Comparison of ENCODE assay signal across 17 cellular contexts in genomic region chr11:122682464-122682863, GRCh38. TPM values are rescaled to one million over a fixed set of nuclear protein-coding genes. Genes with fewer than 3 reads are reported as not detected.
DNase-seq lines count a peak whose midpoint lies in the region; ATAC-seq and TF ChIP-seq lines count a peak whose summit lies in the region.
"Had no signal": no experiment of that assay in that cellular context is flagged by ENCODE, and none has a peak within 500 bp of the region (broad histone marks: within the 10 kb centered on the region; RNA-seq: fewer than 3 reads in every experiment).

No MANE protein-coding gene starts in this region.

- peaks cover 56% of the 10 kb centered on the region for H3K4me1 Mint-ChIP-seq in stimulated activated naive CD8-positive, alpha-beta T cell treated with anti-CD3 and anti-CD28 coated beads, Interleukin-15, Interleukin-2, amounts not matched to agents 100 ng/mL and 50 ng/mL, for 24 hours (ENCODE audit: low read depth)
- H3K4me1 Mint-ChIP-seq in stimulated activated naive CD8-positive, alpha-beta T cell treated with anti-CD3 and anti-CD28 coated beads, Interleukin-15, amount 100 ng/mL, for 72 hours, result peaks cover 62% of the 10 kb centered on the region
- peaks cover 6% of the 10 kb centered on the region; the same call in 2 of the 3 replicates for H3K4me1 Mint-ChIP-seq in GM23338

- H3K4me2 ChIP-seq in GM23338, result no peak overlapping the region
- H3K4me2 ChIP-seq in mesenchymal stem cell (ENCODE audit: low read length, poor library complexity, severe bottlenecking), result no peak overlapping the region

- ATAC-seq in stimulated activated naive CD8-positive, alpha-beta T cell treated with anti-CD3 and anti-CD28 coated beads, Interleukin-15, amount 100 ng/mL, for 72 hours, result no peak
- ATAC-seq in GM23338 (peak; percentile 75), HG03135 (IDR thresholded peaks at IDR 0.05; ENCODE audit: unreplicated experiment) (no peak), aorta (ENCODE audit: low FRiP score) (no peak), HG03108 (IDR thresholded peaks at IDR 0.05; ENCODE audit: unreplicated experiment) (no peak)

- H3K36me3 Mint-ChIP-seq in stimulated activated naive CD8-positive, alpha-beta T cell treated with anti-CD3 and anti-CD28 coated beads, Interleukin-15, Interleukin-2, amounts not matched to agents 100 ng/mL and 50 ng/mL, for 24 hours (ENCODE audit: low read depth), result peaks cover 20% of the 10 kb centered on the region
- H3K36me3 Mint-ChIP-seq in GM23338 (ENCODE audit: low read depth), result no peaks in the 10 kb centered on the region
- H3K36me3 Mint-ChIP-seq: IgD-negative memory B cell had no signal

- H3K9me2 ChIP-seq in GM23338 (ENCODE audit: insufficient read depth), result no peaks in the 10 kb centered on the region

- H3K18ac ChIP-seq in mesenchymal stem cell (ENCODE audit: low read depth in 1 of 2, low read length in 2 of 2), result no peak overlapping the region

- H2BK15ac ChIP-seq in mesenchymal stem cell (ENCODE audit: low read depth, poor library complexity, severe bottlenecking), result peak overlapping the region; percentile 38

- H2BK120ac ChIP-seq in mesenchymal stem cell (ENCODE audit: low read depth, low read length), result no peak overlapping the region

- DNase-seq in stimulated activated naive CD8-positive, alpha-beta T cell treated with anti-CD3 and anti-CD28 coated beads, Interleukin-15, amount 100 ng/mL, for 72 hours, result no peak
- DNase-seq in GM23338 (ENCODE audit: low spot score) (no peak), mesenchymal stem cell (no peak), retina (peak; percentile 33), aorta (no peak)
- DNase-seq: 8988T; Caco-2; CD4-positive, alpha-beta T cell; GF-D8; KBM-7 had no signal

- no peak overlapping the region for H4K91ac ChIP-seq in mesenchymal stem cell (ENCODE audit: low read length)

- no peaks in the 10 kb centered on the region for H3K9me3 Mint-ChIP-seq in stimulated activated naive CD8-positive, alpha-beta T cell treated with anti-CD3 and anti-CD28 coated beads, Interleukin-15, Interleukin-2, amounts not matched to agents 100 ng/mL and 50 ng/mL, for 24 hours
- no peaks in the 10 kb centered on the region for H3K9me3 Mint-ChIP-seq in stimulated activated naive CD8-positive, alpha-beta T cell treated with anti-CD3 and anti-CD28 coated beads, Interleukin-15, amount 100 ng/mL, for 72 hours
- H3K9me3 Mint-ChIP-seq in GM23338, result no peaks in the 10 kb centered on the region
- H3K9me3 Mint-ChIP-seq: CD4-positive, alpha-beta T cell; IgD-negative memory B cell had no signal

- H3K4me3 ChIP-seq in GM23338 (no peak overlapping the region), mesenchymal stem cell (ENCODE audit: insufficient read depth in 1 of 2, low read depth in 1 of 2, low read length in 2 of 2) (no peak overlapping the region), aorta (ENCODE audit: low read length in 2 of 2) (no peak overlapping the region)
- H3K4me3 ChIP-seq: HAP-1 had no signal

- no peaks in the 10 kb centered on the region for H4K20me1 ChIP-seq in GM23338 (replicated peaks; ENCODE audit: insufficient read depth)

- no peak overlapping the region for H3K9ac ChIP-seq in mesenchymal stem cell (ENCODE audit: low read length)

- no peak for TF ChIP-seq CTCF in GM23338 (conservative IDR thresholded peaks at IDR 0.05; ENCODE audit: low read depth in 2 of 2)

- H2AK5ac ChIP-seq in mesenchymal stem cell (ENCODE audit: low read length, severe bottlenecking), result peak overlapping the region; percentile 49

- H3K9me3 ChIP-seq in mesenchymal stem cell (ENCODE audit: control insufficient read depth, low read length) (no peaks in the 10 kb centered on the region), aorta (ENCODE audit: control insufficient read depth, low read length) (no peaks in the 10 kb centered on the region)
- H3K9me3 ChIP-seq: Caco-2, HAP-1 had no signal

- no peak overlapping the region for H2BK12ac ChIP-seq in mesenchymal stem cell (ENCODE audit: low read length in 2 of 2)

- H3K79me2 ChIP-seq in GM23338 (replicated peaks; ENCODE audit: insufficient read depth), result no peaks in the 10 kb centered on the region; the same call in 1 of the 2 replicates

- WGBS in mesenchymal stem cell, result no CpG with 5 or more reads among the region's 4 CpGs
- WGBS in aorta, 2 donors, result 56 to 70% methylated on average over 4 of the region's 4 CpGs

- no peaks in the 10 kb centered on the region for H3K36me3 ChIP-seq in GM23338 (ENCODE audit: insufficient read depth)
- H3K36me3 ChIP-seq in mesenchymal stem cell (ENCODE audit: control insufficient read depth in 1 of 2, insufficient read depth in 2 of 2, low read depth in 1 of 2, low read length in 2 of 2), result peaks cover 0 to 2% of the 10 kb centered on the region in 2 experiments
- H3K36me3 ChIP-seq in aorta (ENCODE audit: control insufficient read depth in 1 of 2, insufficient read depth in 2 of 2, low read length in 1 of 2), result no peaks in the 10 kb centered on the region
- H3K36me3 ChIP-seq: HAP-1 had no signal

- H4K8ac ChIP-seq in mesenchymal stem cell (ENCODE audit: low read length), result no peak overlapping the region

- H3K27ac Mint-ChIP-seq in stimulated activated naive CD8-positive, alpha-beta T cell treated with anti-CD3 and anti-CD28 coated beads, Interleukin-15, Interleukin-2, amounts not matched to agents 100 ng/mL and 50 ng/mL, for 24 hours, result peak overlapping the region; percentile 63
- no peak overlapping the region for H3K27ac Mint-ChIP-seq in stimulated activated naive CD8-positive, alpha-beta T cell treated with anti-CD3 and anti-CD28 coated beads, Interleukin-15, amount 100 ng/mL, for 72 hours
- H3K27ac Mint-ChIP-seq in GM23338, result no peak overlapping the region
- H3K27ac Mint-ChIP-seq: B cell; CD4-positive, alpha-beta T cell; IgD-negative memory B cell had no signal

- H2AFZ ChIP-seq in GM23338 (no peak overlapping the region), mesenchymal stem cell (ENCODE audit: low read depth, low read length) (no peak overlapping the region)

- H3K4me3 Mint-ChIP-seq in stimulated activated naive CD8-positive, alpha-beta T cell treated with anti-CD3 and anti-CD28 coated beads, Interleukin-15, Interleukin-2, amounts not matched to agents 100 ng/mL and 50 ng/mL, for 24 hours, result no peak overlapping the region
- H3K4me3 Mint-ChIP-seq in stimulated activated naive CD8-positive, alpha-beta T cell treated with anti-CD3 and anti-CD28 coated beads, Interleukin-15, amount 100 ng/mL, for 72 hours, result no peak overlapping the region
- H3K4me3 Mint-ChIP-seq in GM23338, result no peak overlapping the region
- H3K4me3 Mint-ChIP-seq: B cell; CD4-positive, alpha-beta T cell; IgD-negative memory B cell had no signal

- no peaks in the 10 kb centered on the region for H3F3A ChIP-seq in GM23338 (replicated peaks; ENCODE audit: low read depth)

- no peaks in the 10 kb centered on the region for H3K79me1 ChIP-seq in mesenchymal stem cell (replicated peaks; ENCODE audit: low read length, poor library complexity, severe bottlenecking)

- H3K4me1 ChIP-seq in GM23338 (ENCODE audit: insufficient read depth) (no peaks in the 10 kb centered on the region), mesenchymal stem cell (ENCODE audit: control insufficient read depth, insufficient read depth, low read depth, low read length) (peaks cover 23% of the 10 kb centered on the region), aorta (ENCODE audit: control insufficient read depth in 1 of 2, insufficient read depth in 2 of 2, low read length in 2 of 2) (no peaks in the 10 kb centered on the region)
- H3K4me1 ChIP-seq: Caco-2, HAP-1 had no signal

- no peaks in the 10 kb centered on the region for H3K27me3 Mint-ChIP-seq in stimulated activated naive CD8-positive, alpha-beta T cell treated with anti-CD3 and anti-CD28 coated beads, Interleukin-15, Interleukin-2, amounts not matched to agents 100 ng/mL and 50 ng/mL, for 24 hours
- H3K27me3 Mint-ChIP-seq in stimulated activated naive CD8-positive, alpha-beta T cell treated with anti-CD3 and anti-CD28 coated beads, Interleukin-15, amount 100 ng/mL, for 72 hours, result no peaks in the 10 kb centered on the region
- no peaks in the 10 kb centered on the region for H3K27me3 Mint-ChIP-seq in GM23338 (ENCODE audit: insufficient read depth, low read depth, poor library complexity)
- H3K27me3 Mint-ChIP-seq: B cell; CD4-positive, alpha-beta T cell; IgD-negative memory B cell had no signal

- H3K27ac ChIP-seq in GM23338 (ENCODE audit: low read depth), result no peak overlapping the region
- peak overlapping the region; percentile 4 for H3K27ac ChIP-seq in mesenchymal stem cell (ENCODE audit: low read length, poor library complexity, severe bottlenecking)
- no peak overlapping the region for H3K27ac ChIP-seq in aorta (ENCODE audit: low read depth in 1 of 2, low read length in 2 of 2)
- H3K27ac ChIP-seq: C4-2B had no signal

- H3K27me3 ChIP-seq in GM23338 (ENCODE audit: insufficient read depth), result no peaks in the 10 kb centered on the region
- no peaks in the 10 kb centered on the region for H3K27me3 ChIP-seq in mesenchymal stem cell (ENCODE audit: control insufficient read depth in 1 of 2, insufficient read depth in 1 of 2, low read length in 2 of 2)
- no peaks in the 10 kb centered on the region for H3K27me3 ChIP-seq in aorta (ENCODE audit: control insufficient read depth in 1 of 2, insufficient read depth in 2 of 2, low read length in 1 of 2)

- H3K4ac ChIP-seq in mesenchymal stem cell (ENCODE audit: low read depth in 1 of 2, low read length in 2 of 2), result peak overlapping the region in 1 of 2 experiments; percentile 45

- no peak overlapping the region for H2BK5ac ChIP-seq in mesenchymal stem cell (ENCODE audit: low read depth, low read length, poor library complexity, severe bottlenecking)

- intact Hi-C loops in aorta (cut with DNase I), result no loop called here

- no peak overlapping the region for H3K23ac ChIP-seq in mesenchymal stem cell (ENCODE audit: low read length in 2 of 2)

- no peak overlapping the region for H3K14ac ChIP-seq in mesenchymal stem cell (ENCODE audit: low read length in 2 of 2)

TF ChIP-seq in GM23338, 12 proteins besides CTCF, POLR2A, EP300 and RAD21 (continues in another document):
- no peak for TF ChIP-seq JUNB (IDR thresholded peaks at IDR 0.05; ENCODE audit: unreplicated experiment)
- no peak for TF ChIP-seq POLR2AphosphoS5 (IDR thresholded peaks at IDR 0.05; ENCODE audit: low read depth)
- TF ChIP-seq EZH2 (IDR thresholded peaks at IDR 0.05; ENCODE audit: low read depth, unreplicated experiment), result no peak
- no peak for TF ChIP-seq STAT1 (IDR thresholded peaks at IDR 0.05; ENCODE audit: unreplicated experiment)
- TF ChIP-seq ZNF114 (CRISPR knock-in tag; IDR thresholded peaks at IDR 0.05), result no peak

RNA-seq across cellular contexts. Expression of gene UBASH3B, which starts 26.9 kb away (rescaled TPM):
- total RNA-seq in GM23338 (2014; rRNA removed; shearing (Covaris generic)), result 12.0 and 17.2 TPM in 2 replicates
- polyA plus RNA-seq in GM23338 (2016; fragmentation: Nextera tagmentation; extraction: Ambion mirVana) (2.1 and 2.6 TPM in 2 replicates), aorta (1 to 10 TPM in 1 of 2 donors, under 1 TPM in 1; 0.28 to 1.0 TPM)
- 23.3 TPM for polyA plus RNA-seq in mesenchymal stem cell (2013, experiment 1 of 2)
- 25.0 TPM for polyA plus RNA-seq in mesenchymal stem cell (2013, experiment 2 of 2)
- 10 to 100 TPM; 11.1 to 15.1 TPM for total RNA-seq in aorta
